Comparison of ENCODE assay signal across 10 cellular contexts in the genomic region with DNA sequence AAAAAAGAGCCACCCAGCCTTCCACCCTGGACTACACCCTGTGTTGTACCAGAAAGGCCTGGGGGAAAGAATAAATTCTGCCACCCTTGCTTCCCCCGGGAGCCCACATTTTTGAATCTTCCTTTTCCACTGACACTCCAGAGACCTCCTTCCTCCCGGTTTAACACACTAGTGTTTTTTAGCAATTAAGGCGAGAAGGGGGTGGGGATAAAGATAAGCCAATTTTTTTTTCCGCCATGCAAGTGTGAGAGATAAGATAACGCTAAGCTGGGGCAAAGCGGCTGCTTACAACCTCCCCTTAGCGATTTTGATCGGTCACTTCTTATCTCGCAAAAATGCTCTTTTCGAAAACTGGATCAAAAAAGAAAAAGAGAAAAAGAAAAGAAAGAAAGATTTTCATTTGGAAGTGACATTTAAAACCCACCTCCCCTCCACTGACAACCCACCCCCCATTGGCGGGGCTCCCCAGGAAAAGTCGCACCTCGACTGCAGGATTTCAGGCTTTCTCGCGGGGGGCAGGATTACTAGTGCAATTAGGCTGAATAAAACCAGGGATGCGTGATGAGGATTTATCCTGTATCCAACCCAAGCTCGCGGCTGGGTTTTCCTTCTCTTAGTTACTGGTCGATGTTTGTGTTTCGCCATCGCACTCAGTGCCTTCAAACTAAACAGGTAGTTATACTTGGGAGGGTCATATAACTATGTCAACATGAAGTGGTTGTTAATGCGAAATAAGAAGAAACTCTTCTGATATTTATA. TPM values are rescaled to one million over a fixed set of nuclear protein-coding genes. Genes with fewer than 3 reads are reported as not detected.
DNase-seq lines count a peak whose midpoint lies in the region; ATAC-seq and TF ChIP-seq lines count a peak whose summit lies in the region.
"Had no signal": no experiment of that assay in that cellular context is flagged by ENCODE, and none has a peak within 500 bp of the region (broad histone marks: within the 10 kb centered on the region; RNA-seq: fewer than 3 reads in every experiment).

No MANE protein-coding gene starts in this region.

- no peak for TF ChIP-seq CTCF in CD4-positive, alpha-beta T cell (IDR thresholded peaks at IDR 0.05)
- TF ChIP-seq CTCF in nephron progenitor cell (IDR thresholded peaks at IDR 0.05) (no peak), MM.1S (IDR thresholded peaks at IDR 0.05; ENCODE audit: low read length) (no peak)

- ATAC-seq in CD4-positive, alpha-beta T cell (ENCODE audit: poor library complexity) = no peak
- no peak for ATAC-seq in activated CD8-positive, alpha-beta T cell treated with anti-CD3 and anti-CD28 coated beads, Interleukin-2, amount 10 ng/mL, durations not matched to agents 7 days and 5 days
- ATAC-seq in HG03521 (IDR thresholded peaks at IDR 0.05; ENCODE audit: unreplicated experiment) = no peak
- no peak for ATAC-seq in GM18505 (IDR thresholded peaks at IDR 0.05; ENCODE audit: unreplicated experiment)

- no peaks in the 10 kb centered on the region for H3K36me3 Mint-ChIP-seq in CD4-positive, alpha-beta T cell (ENCODE audit: low read depth)
- no peaks in the 10 kb centered on the region for H3K36me3 Mint-ChIP-seq in activated CD8-positive, alpha-beta T cell treated with anti-CD3 and anti-CD28 coated beads, Interleukin-2, amount 10 ng/mL, durations not matched to agents 7 days and 5 days (ENCODE audit: low read depth)
- no peaks in the 10 kb centered on the region for H3K36me3 Mint-ChIP-seq in nephron progenitor cell (ENCODE audit: low read depth)

- H3F3A ChIP-seq in MM.1S (ENCODE audit: insufficient read depth, low read length) = peaks cover 31% of the 10 kb centered on the region

- H3K4me2 ChIP-seq in MM.1S (ENCODE audit: low read depth, low read length) = no peak overlapping the region

- POLR2A ChIA-PET in CD4-positive, alpha-beta T cell (lab: Charles Lee) = interaction anchor here (1.6 to 4.9 kb wide), 5 partner anchors 6 to 91 kb away, joined by 5 to 63 read pairs (median 8); a partner anchor contains a TSS
- POLR2A ChIA-PET in activated CD8-positive, alpha-beta T cell treated with anti-CD3 and anti-CD28 coated beads, Interleukin-2, amount 10 ng/mL, durations not matched to agents 7 days and 5 days (lab: Charles Lee) = interaction anchor here (1.7 to 2.0 kb wide), 2 partner anchors 49 to 52 kb away, joined by 6 to 9 read pairs; no protein-coding TSS in a partner anchor

- H3K9me3 Mint-ChIP-seq in CD4-positive, alpha-beta T cell = no peaks in the 10 kb centered on the region
- H3K9me3 Mint-ChIP-seq in activated CD8-positive, alpha-beta T cell treated with anti-CD3 and anti-CD28 coated beads, Interleukin-2, amount 10 ng/mL, durations not matched to agents 7 days and 5 days (ENCODE audit: insufficient read depth) = no peaks in the 10 kb centered on the region
- H3K9me3 Mint-ChIP-seq in nephron progenitor cell = peaks cover 15% of the 10 kb centered on the region

- no peaks in the 10 kb centered on the region for H3K27me3 Mint-ChIP-seq in CD4-positive, alpha-beta T cell
- no peaks in the 10 kb centered on the region for H3K27me3 Mint-ChIP-seq in activated CD8-positive, alpha-beta T cell treated with anti-CD3 and anti-CD28 coated beads, Interleukin-2, amount 10 ng/mL, durations not matched to agents 7 days and 5 days (ENCODE audit: low read depth)
- peaks cover 19% of the 10 kb centered on the region for H3K27me3 Mint-ChIP-seq in nephron progenitor cell (ENCODE audit: low read depth, poor library complexity)

- H3K9me3 ChIP-seq in CD4-positive, alpha-beta T cell (ENCODE audit: control insufficient read depth, low read length) = no peaks in the 10 kb centered on the region
- H3K9me3 ChIP-seq in HAP-1 (no peaks in the 10 kb centered on the region), MM.1S (replicated peaks; ENCODE audit: insufficient read depth, low read length) (no peaks in the 10 kb centered on the region)
- H3K9me3 ChIP-seq: gastrocnemius medialis had no signal

- no peaks in the 10 kb centered on the region for H3K9me2 ChIP-seq in MM.1S (replicated peaks; ENCODE audit: insufficient read depth, low read length)

- no peak for TF ChIP-seq POLR2A in GM18505 (IDR thresholded peaks at IDR 0.05; ENCODE audit: borderline replicate concordance, extremely low read depth, insufficient read depth, insufficient read length)

- H3K4me3 ChIP-seq in HAP-1 (no peak overlapping the region; the same call in 1 of the 2 replicates), MM.1S (ENCODE audit: low read length) (no peak overlapping the region)

- H3K36me3 ChIP-seq in HAP-1 (replicated peaks) = peaks cover 3% of the 10 kb centered on the region
- H3K36me3 ChIP-seq in MM.1S (replicated peaks; ENCODE audit: insufficient read depth, low read length) = no peaks in the 10 kb centered on the region
- H3K36me3 ChIP-seq: gastrocnemius medialis had no signal

- peaks cover 36% of the 10 kb centered on the region for H3K79me2 ChIP-seq in MM.1S (ENCODE audit: low read length)

- no peak overlapping the region for H3K27ac ChIP-seq in CD4-positive, alpha-beta T cell (ENCODE audit: low read depth, low read length)
- H3K27ac ChIP-seq in MM.1S (ENCODE audit: low read length) = no peak overlapping the region

- H3K9ac ChIP-seq in MM.1S (ENCODE audit: low read length) = no peak overlapping the region

- H2AFZ ChIP-seq in MM.1S (ENCODE audit: low read length) = no peak overlapping the region

- CTCF ChIA-PET in CD4-positive, alpha-beta T cell (lab: Charles Lee) = no interaction called here
- CTCF ChIA-PET in activated CD8-positive, alpha-beta T cell treated with anti-CD3 and anti-CD28 coated beads, Interleukin-2, amount 10 ng/mL, durations not matched to agents 7 days and 5 days (lab: Charles Lee) = interaction anchor here (1.4 to 1.6 kb wide), 2 partner anchors 64 to 105 kb away, joined by 3 to 4 read pairs; no protein-coding TSS in a partner anchor

- no peaks in the 10 kb centered on the region for H4K20me1 ChIP-seq in MM.1S (ENCODE audit: insufficient read depth, low read length)

- in situ Hi-C loops in HAP-1 (cut with MboI; ENCODE audit: low sequenced_read_pairs) = no loop called here

- H3K4me1 ChIP-seq in HAP-1 (peaks cover 58% of the 10 kb centered on the region), MM.1S (ENCODE audit: low read length) (peaks cover 30% of the 10 kb centered on the region)

- DNase-seq in CD4-positive, alpha-beta T cell = no peak
- DNase-seq in HAP-1 (ENCODE audit: low spot score in 2 of 2) (peak; percentile 2 to 23), nephron progenitor cell (no peak), KG1 (lab: John Stamatoyannopoulos, UW) (no peak), MM.1S (no peak)
- DNase-seq in activated CD8-positive, alpha-beta T cell treated with anti-CD3 and anti-CD28 coated beads, Interleukin-2, amount 10 ng/mL, durations not matched to agents 7 days and 5 days = no peak
- DNase-seq: NCI-H2227 treated with DMSO at 0.1 percent for 48 hours had no signal

- intact Hi-C loops in CD4-positive, alpha-beta T cell (cut with DNase I, micrococcal nuclease) = no loop called here

- peaks cover 5% of the 10 kb centered on the region for H3K27me3 ChIP-seq in CD4-positive, alpha-beta T cell (ENCODE audit: control insufficient read depth, insufficient read depth, low read length)
- no peaks in the 10 kb centered on the region for H3K27me3 ChIP-seq in HAP-1 (ENCODE audit: low read depth)
- H3K27me3 ChIP-seq in MM.1S (replicated peaks; ENCODE audit: insufficient read depth, low read length) = no peaks in the 10 kb centered on the region

- peaks cover 11% of the 10 kb centered on the region for H3K4me1 Mint-ChIP-seq in CD4-positive, alpha-beta T cell (ENCODE audit: low read depth)
- H3K4me1 Mint-ChIP-seq in activated CD8-positive, alpha-beta T cell treated with anti-CD3 and anti-CD28 coated beads, Interleukin-2, amount 10 ng/mL, durations not matched to agents 7 days and 5 days (ENCODE audit: low read depth) = peaks cover 23% of the 10 kb centered on the region
- H3K4me1 Mint-ChIP-seq in nephron progenitor cell = peaks cover 59% of the 10 kb centered on the region

- peak overlapping the region; percentile 34 for H3K4me3 Mint-ChIP-seq in CD4-positive, alpha-beta T cell
- peak overlapping the region; percentile 45 for H3K4me3 Mint-ChIP-seq in activated CD8-positive, alpha-beta T cell treated with anti-CD3 and anti-CD28 coated beads, Interleukin-2, amount 10 ng/mL, durations not matched to agents 7 days and 5 days
- H3K4me3 Mint-ChIP-seq in nephron progenitor cell = peak overlapping the region; percentile 74

- no peak overlapping the region for H3K27ac Mint-ChIP-seq in CD4-positive, alpha-beta T cell
- H3K27ac Mint-ChIP-seq in activated CD8-positive, alpha-beta T cell treated with anti-CD3 and anti-CD28 coated beads, Interleukin-2, amount 10 ng/mL, durations not matched to agents 7 days and 5 days = no peak overlapping the region
- H3K27ac Mint-ChIP-seq in nephron progenitor cell = no peak overlapping the region

RNA-seq across cellular contexts. Expression of a gene that starts 6.0 kb away (rescaled TPM):
- 10 to 100 TPM; 26.1 to 26.3 TPM for total RNA-seq in CD4-positive, alpha-beta T cell
- 10 to 100 TPM; 41.5 to 45.5 TPM for total RNA-seq in activated CD8-positive, alpha-beta T cell treated with anti-CD3 and anti-CD28 coated beads, Interleukin-2, amount 10 ng/mL, durations not matched to agents 7 days and 5 days

Comparison
In these comparisons a context has a peak if more than half of its experiments do, and no peak if none do; other contexts are left out.
1. DNase-seq: peak in HAP-1 (2 of 2); none in CD4-positive, alpha-beta T cell (0 of 10), activated CD8-positive, alpha-beta T cell treated with anti-CD3 and anti-CD28 coated beads, Interleukin-2, amount 10 ng/mL, durations not matched to agents 7 days and 5 days (single experiment), nephron progenitor cell (single experiment), KG1 (single experiment) and MM.1S (single experiment).
2. Peak in every context shown above with its lines, with median percentiles within 50 percentile points of each other: H3K4me3 Mint-ChIP-seq.